ENCODE assay signal across 28 cellular contexts in the genomic region with DNA sequence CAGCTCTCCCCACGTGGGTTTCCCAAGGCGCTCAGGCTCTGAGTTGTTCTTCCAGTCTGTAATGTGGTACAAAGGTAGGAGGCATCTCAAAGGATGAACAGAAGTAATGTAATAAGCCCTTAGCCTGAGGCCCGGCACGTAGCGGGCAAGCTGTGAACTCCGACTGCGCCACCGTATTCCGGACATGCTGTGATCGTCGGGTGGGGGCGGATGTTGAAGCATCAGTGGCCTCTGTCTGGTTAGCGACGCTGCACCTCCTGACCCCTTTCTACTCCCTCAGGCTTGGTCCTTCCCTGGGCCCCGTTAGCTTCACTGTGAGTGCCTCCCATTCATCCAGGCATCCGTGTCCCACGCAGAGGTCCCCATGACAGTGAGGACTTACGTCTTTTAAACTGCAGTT.
"Had no signal": no experiment of that assay in that cellular context is flagged by ENCODE, and none has a peak within 500 bp of the region (broad histone marks: within the 10 kb centered on the region; RNA-seq: fewer than 3 reads in every experiment).

No MANE protein-coding gene starts in this region.

- H3K9me3 ChIP-seq: pancreas, psoas muscle, right lobe of liver, suprapubic skin, testis, tibial artery, transverse colon, upper lobe of right lung, uterus had no signal

- H3K4me3 ChIP-seq: pancreas, psoas muscle, right lobe of liver, skin epidermis, smooth muscle cell, spleen, suprapubic skin, testis, tibial artery, transverse colon, upper lobe of right lung, uterus had no signal

- H3K4me2 ChIP-seq: smooth muscle cell had no signal

- ATAC-seq: naive thymus-derived CD8-positive, alpha-beta T cell; natural killer cell treated with Interleukin-12 subunit alpha and Interleukin-12 subunit beta and Interleukin-15 and Interleukin-18, amount 100 ng/mL, for 72 hours; pancreas; psoas muscle; right cardiac atrium; right lobe of liver; stimulated activated memory B cell treated with anti-CD40 and anti-IgM and Interleukin-4, amounts not matched to agents 10 μg/mL and 1 μg/mL and 100 μg/mL, for 72 hours; stimulated activated naive CD8-positive, alpha-beta T cell treated with anti-CD3 and anti-CD28 coated beads, Interleukin-15, amount 100 ng/mL, for 72 hours; stimulated activated naive CD8-positive, alpha-beta T cell treated with anti-CD3 and anti-CD28 coated beads, Interleukin-15, Interleukin-2, amounts not matched to agents 100 U/mL and 50 U/mL, for 24 hours; upper lobe of right lung had no signal

- H3K36me3 ChIP-seq: pancreas, right lobe of liver, spleen, suprapubic skin, tibial artery, transverse colon, upper lobe of right lung, uterus had no signal

- H3K27ac ChIP-seq: pancreas, psoas muscle, skin epidermis, spleen, suprapubic skin, testis, tibial artery, transverse colon, upper lobe of right lung, uterus had no signal

- DNase-seq: naive B cell; naive thymus-derived CD8-positive, alpha-beta T cell; nephron progenitor cell; occipital lobe; psoas muscle; right cardiac atrium; right lobe of liver; spleen; stimulated activated CD4-positive, alpha-beta T cell treated with anti-CD3 and anti-CD28 coated beads, Interleukin-12 subunit alpha, Interleukin-12 subunit beta, amount 100 ng/mL, for 4 hours; stimulated activated CD4-positive, alpha-beta T cell treated with anti-CD3 and anti-CD28 coated beads, Interleukin-1b, Interleukin-23, amount 100 ng/mL, for 48 hours; stimulated activated CD4-positive, alpha-beta T cell treated with anti-CD3 and anti-CD28 coated beads, Interleukin-4, amount 100 ng/mL, for 1 hour; stimulated activated CD4-positive, alpha-beta T cell treated with anti-CD3 and anti-CD28 coated beads, Interleukin-4, amount 100 ng/mL, for 4 hours; stimulated activated CD8-positive, alpha-beta memory T cell treated with anti-CD3 and anti-CD28 coated beads, Interleukin-4, amount 100 ng/mL, for 48 hours; stimulated activated naive CD4-positive, alpha-beta T cell; stimulated activated naive CD8-positive, alpha-beta T cell treated with anti-CD3 and anti-CD28 coated beads, Interleukin-15, amount 100 ng/mL, for 72 hours; stimulated activated naive CD8-positive, alpha-beta T cell treated with anti-CD3 and anti-CD28 coated beads, Interleukin-15, Interleukin-2, amounts not matched to agents 100 U/mL and 50 U/mL, for 24 hours; substantia nigra; testis; transverse colon; upper lobe of right lung; uterus had no signal

- H3K4me1 ChIP-seq: psoas muscle, suprapubic skin, tibial artery, transverse colon had no signal

- H3K27me3 ChIP-seq: pancreas, right lobe of liver, suprapubic skin, testis, transverse colon, upper lobe of right lung, uterus had no signal
